8 cellular contexts compared by ENCODE assay signal in the genomic region with DNA sequence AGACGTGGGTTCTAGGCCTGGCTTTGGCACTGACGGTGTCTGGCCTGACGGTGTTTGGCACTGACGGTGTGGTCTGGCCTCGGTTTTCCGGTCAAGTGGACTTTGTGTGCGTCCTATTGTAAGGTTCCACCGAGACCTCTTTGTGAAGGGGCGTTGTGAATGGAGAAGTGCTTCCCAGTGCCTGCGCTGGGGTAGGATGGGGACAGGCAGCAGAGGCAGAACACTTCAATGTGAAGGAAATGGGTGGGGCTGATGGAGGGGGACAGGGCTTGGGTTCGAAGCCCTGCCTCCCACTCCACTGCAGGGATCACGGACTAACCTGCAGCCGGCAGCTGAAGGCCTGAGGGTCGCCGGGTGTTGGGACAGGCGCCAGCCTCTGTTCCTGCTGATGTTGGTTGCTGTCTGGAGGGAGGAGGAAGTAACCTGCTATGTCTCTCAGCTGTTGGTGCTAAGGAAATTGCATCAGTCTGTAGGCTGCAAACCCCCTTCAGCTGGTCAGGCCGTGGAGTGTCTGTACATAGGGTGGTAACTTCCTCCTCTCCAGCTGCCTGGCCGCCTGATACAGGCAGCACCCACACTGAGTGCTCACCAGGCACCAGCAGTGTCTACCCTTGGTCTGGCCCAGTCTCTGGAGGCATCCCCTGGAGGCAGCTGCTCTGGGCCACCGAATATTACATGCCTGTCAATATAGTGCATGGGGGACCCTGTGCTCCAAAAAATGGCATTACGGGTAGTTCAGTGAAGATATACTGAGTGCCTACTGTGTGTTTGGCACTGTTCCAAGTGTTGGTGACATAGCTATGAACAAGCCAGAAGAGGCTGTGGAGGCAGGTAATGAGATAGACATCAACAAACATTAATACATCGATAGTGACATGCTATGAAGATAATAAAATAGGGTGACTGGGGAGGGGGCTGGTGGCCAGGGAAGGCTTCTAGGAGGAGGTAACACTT. TPM values are rescaled to one million over a fixed set of nuclear protein-coding genes. Genes with fewer than 3 reads are reported as not detected.
DNase-seq lines count a peak whose midpoint lies in the region; ATAC-seq, FAIRE-seq and TF ChIP-seq lines count a peak whose summit lies in the region.

No MANE protein-coding gene starts in this region.

- peak; percentile 85 for DNase-seq in Ammon's horn (ENCODE audit: low spot score)
- no peak for DNase-seq in SK-N-MC (ENCODE audit: low read depth, low spot score)
- peak; percentile 40 to 41 for DNase-seq in erythroblast (lab: John Stamatoyannopoulos, UW)
- no peak for DNase-seq in nephron progenitor cell
- DNase-seq in small intestine = no peak
- DNase-seq in urothelium cell line (ENCODE audit: low spot score) = no peak

- peak; percentile 45 for TF ChIP-seq POLR2A in erythroblast (IDR thresholded peaks at IDR 0.05; ENCODE audit: low read length)

- H3K27ac ChIP-seq in SK-N-MC = no peak overlapping the region; the same call in 1 of the 2 replicates
- H3K27ac ChIP-seq in small intestine (ENCODE audit: low read depth in 1 of 2, low read length in 1 of 2) = peak overlapping the region in 1 of 2 donors; percentile 59

- H3K4me1 ChIP-seq in small intestine (ENCODE audit: control insufficient read depth in 2 of 2, insufficient read depth in 1 of 2, low read depth in 1 of 2, low read length in 1 of 2) = no peaks in the 10 kb centered on the region

- H3K9ac ChIP-seq in SK-N-MC (ENCODE audit: insufficient read length) = no peak overlapping the region

- H3K9me3 ChIP-seq in SK-N-MC (ENCODE audit: low read depth, low read length) (no peaks in the 10 kb centered on the region), small intestine (ENCODE audit: control insufficient read depth, low read depth) (no peaks in the 10 kb centered on the region)

- H3K4me1 Mint-ChIP-seq in nephron progenitor cell = peaks cover 7% of the 10 kb centered on the region

- peak overlapping the region; percentile 64 for H3K4me3 Mint-ChIP-seq in nephron progenitor cell

- peaks cover 8% of the 10 kb centered on the region in 2 donors for H3K27me3 ChIP-seq in small intestine (ENCODE audit: control insufficient read depth in 2 of 2, insufficient read depth in 2 of 2, low read length in 2 of 2)

- TF ChIP-seq CTCF in nephron progenitor cell (IDR thresholded peaks at IDR 0.05) = no peak

- peak; percentile 77 for ATAC-seq in GM18517 (IDR thresholded peaks at IDR 0.05; ENCODE audit: unreplicated experiment)
- peak; percentile 74 for ATAC-seq in HG03108 (IDR thresholded peaks at IDR 0.05; ENCODE audit: unreplicated experiment)

- H3K36me3 Mint-ChIP-seq in nephron progenitor cell (ENCODE audit: low read depth) = no peaks in the 10 kb centered on the region

- peaks cover 7% of the 10 kb centered on the region for H3K9me3 Mint-ChIP-seq in nephron progenitor cell

- WGBS in small intestine, 3 donors = 40 to 48% (median 43%) methylated on average over 21 of the region's 21 CpGs

- H3K4me3 ChIP-seq in SK-N-MC (peak overlapping the region; percentile 76), small intestine (ENCODE audit: low read depth in 1 of 2, low read length in 2 of 2) (no peak overlapping the region)

- FAIRE-seq in small intestine (lab: Jason Lieb, UNC) (no peak), urothelium cell line (lab: Jason Lieb, UNC) (no peak)

- peaks cover 75% of the 10 kb centered on the region for H3K27me3 Mint-ChIP-seq in nephron progenitor cell (ENCODE audit: low read depth, poor library complexity)

- no peak overlapping the region for H3K27ac Mint-ChIP-seq in nephron progenitor cell

- H3K36me3 ChIP-seq in SK-N-MC (ENCODE audit: insufficient read depth, low read length) = no peaks in the 10 kb centered on the region; the same call in 1 of the 2 replicates
- no peaks in the 10 kb centered on the region for H3K36me3 ChIP-seq in small intestine (ENCODE audit: control insufficient read depth in 2 of 2, insufficient read depth in 2 of 2, low read length in 2 of 2)

RNA-seq across cellular contexts. Expression of a gene that starts 1.1 kb away (rescaled TPM):
- 1 to 10 TPM in 2 of 3 donors, under 1 TPM in 1; 0.45 to 4.7 (median 1.6) TPM for polyA plus RNA-seq in small intestine

RNA-seq across cellular contexts. Expression of a gene that starts 41.5 kb away (rescaled TPM):
- 10 to 100 TPM; 30.1 to 35.9 (median 34.4) TPM for polyA plus RNA-seq in small intestine

Comparison
In these comparisons a context has a peak if more than half of its experiments do, and no peak if none do; other contexts are left out.
1. DNase-seq: peak in Ammon's horn (single experiment) and erythroblast (2 of 2); none in SK-N-MC (single experiment), nephron progenitor cell (single experiment), small intestine (single experiment) and urothelium cell line (single experiment).